In genomic region chr17:77254961-77255741, GRCh38 we compare ENCODE assay signal across 9 cellular contexts.
DNase-seq lines count a peak whose midpoint lies in the region; ATAC-seq and TF ChIP-seq lines count a peak whose summit lies in the region.
"Had no signal": no experiment of that assay in that cellular context is flagged by ENCODE, and none has a peak within 500 bp of the region (broad histone marks: within the 10 kb centered on the region; RNA-seq: fewer than 3 reads in every experiment).

No MANE protein-coding gene starts in this region.

- H3K4me1 Mint-ChIP-seq in brain: peaks cover 9% of the 10 kb centered on the region
- no peaks in the 10 kb centered on the region for H3K4me1 Mint-ChIP-seq in activated CD4-positive, alpha-beta memory T cell treated with anti-CD3 and anti-CD28 coated beads for 36 hours (ENCODE audit: low read depth)
- H3K4me1 Mint-ChIP-seq in CD8-positive, alpha-beta memory T cell: no peaks in the 10 kb centered on the region

- H3K79me2 ChIP-seq in ACC112 (ENCODE audit: control insufficient read depth, insufficient read depth, low read length, unreplicated experiment): no peaks in the 10 kb centered on the region

- H3K9me3 ChIP-seq in right lobe of liver (no peaks in the 10 kb centered on the region), Peyer's patch (no peaks in the 10 kb centered on the region)
- H3K9me3 ChIP-seq in CD8-positive, alpha-beta memory T cell (ENCODE audit: low read length): no peaks in the 10 kb centered on the region

- H2AFZ ChIP-seq in ACC112 (ENCODE audit: low read length, unreplicated experiment): no peak overlapping the region

- TF ChIP-seq POLR2A in right lobe of liver (IDR thresholded peaks at IDR 0.05) (no peak), Peyer's patch (IDR thresholded peaks at IDR 0.05) (no peak)

- H3K27me3 ChIP-seq in ACC112 (ENCODE audit: insufficient read depth, low read length): no peaks in the 10 kb centered on the region
- no peaks in the 10 kb centered on the region for H3K27me3 ChIP-seq in right lobe of liver
- no peaks in the 10 kb centered on the region for H3K27me3 ChIP-seq in Peyer's patch
- H3K27me3 ChIP-seq in CD8-positive, alpha-beta memory T cell (ENCODE audit: insufficient read depth, low read length, poor library complexity, severe bottlenecking): no peaks in the 10 kb centered on the region

- peak overlapping the region in 1 of 5 experiments; percentile 45 for H3K4me3 Mint-ChIP-seq in brain
- no peak overlapping the region for H3K4me3 Mint-ChIP-seq in activated CD4-positive, alpha-beta memory T cell treated with anti-CD3 and anti-CD28 coated beads for 36 hours
- no peak overlapping the region for H3K4me3 Mint-ChIP-seq in CD8-positive, alpha-beta memory T cell

- peaks cover 33% of the 10 kb centered on the region for H3K4me1 ChIP-seq in ACC112 (ENCODE audit: control insufficient read depth, insufficient read depth, low read length, unreplicated experiment)
- no peaks in the 10 kb centered on the region for H3K4me1 ChIP-seq in right lobe of liver
- no peaks in the 10 kb centered on the region for H3K4me1 ChIP-seq in Peyer's patch
- no peaks in the 10 kb centered on the region for H3K4me1 ChIP-seq in CD8-positive, alpha-beta memory T cell (ENCODE audit: insufficient read depth, low read length)

- CTCF ChIA-PET in activated CD4-positive, alpha-beta memory T cell treated with anti-CD3 and anti-CD28 coated beads for 36 hours (lab: Charles Lee): interaction anchor here (1.3 to 2.3 kb wide), 2 partner anchors 168 to 188 kb away, joined by 4 to 6 read pairs; no protein-coding TSS in a partner anchor
- CTCF ChIA-PET in CD8-positive, alpha-beta memory T cell (lab: Charles Lee): interaction anchor here (1.1 kb wide), 1 partner anchor 168 kb away, joined by 4 read pairs; no protein-coding TSS in a partner anchor

- H3K4me3 ChIP-seq in ACC112 (ENCODE audit: low read depth, low read length): no peak overlapping the region
- no peak overlapping the region for H3K4me3 ChIP-seq in right lobe of liver
- no peak overlapping the region for H3K4me3 ChIP-seq in Peyer's patch
- H3K4me3 ChIP-seq in CD8-positive, alpha-beta memory T cell (ENCODE audit: low read length): no peak overlapping the region

- WGBS in right lobe of liver (ENCODE audit: insufficient coverage, low coverage, low lambda C conversion rate, missing lambda C conversion rate): 36% methylated on average over 5 of the region's 24 CpGs

- POLR2A ChIA-PET in activated CD4-positive, alpha-beta memory T cell treated with anti-CD3 and anti-CD28 coated beads for 36 hours (lab: Charles Lee): no interaction called here
- POLR2A ChIA-PET in CD8-positive, alpha-beta memory T cell (lab: Charles Lee): no interaction called here

- H3K27me3 Mint-ChIP-seq in brain: peaks cover 12% of the 10 kb centered on the region
- peaks cover 3% of the 10 kb centered on the region for H3K27me3 Mint-ChIP-seq in activated CD4-positive, alpha-beta memory T cell treated with anti-CD3 and anti-CD28 coated beads for 36 hours
- H3K27me3 Mint-ChIP-seq in CD8-positive, alpha-beta memory T cell: peaks cover 4 to 26% of the 10 kb centered on the region in 2 donors

- no peaks in the 10 kb centered on the region for H3K9me3 Mint-ChIP-seq in brain
- H3K9me3 Mint-ChIP-seq in activated CD4-positive, alpha-beta memory T cell treated with anti-CD3 and anti-CD28 coated beads for 36 hours: no peaks in the 10 kb centered on the region
- H3K9me3 Mint-ChIP-seq in CD8-positive, alpha-beta memory T cell: no peaks in the 10 kb centered on the region

- H3K27ac ChIP-seq in ACC112 (ENCODE audit: low read depth, low read length) (peak overlapping the region; percentile 72), right lobe of liver (no peak overlapping the region), Peyer's patch (no peak overlapping the region)
- H3K27ac ChIP-seq in CD8-positive, alpha-beta memory T cell (ENCODE audit: low read depth, low read length): no peak overlapping the region

- peak overlapping the region in 3 of 5 experiments; percentile 62 to 89 (median 88) for H3K27ac Mint-ChIP-seq in brain
- no peak overlapping the region for H3K27ac Mint-ChIP-seq in activated CD4-positive, alpha-beta memory T cell treated with anti-CD3 and anti-CD28 coated beads for 36 hours
- no peak overlapping the region for H3K27ac Mint-ChIP-seq in CD8-positive, alpha-beta memory T cell

- ATAC-seq in right lobe of liver (peak in 3 of 4 donors; percentile 12 to 36 (median 21)), HG03175 (IDR thresholded peaks at IDR 0.05; ENCODE audit: unreplicated experiment) (no peak)

- TF ChIP-seq CTCF in brain (conservative IDR thresholded peaks at IDR 0.05) (no peak), right lobe of liver (IDR thresholded peaks at IDR 0.05) (no peak), Peyer's patch (IDR thresholded peaks at IDR 0.05) (no peak)

- DNase-seq in HS-27A (ENCODE audit: low read depth) (peak; percentile 84), right lobe of liver (no peak), Peyer's patch (no peak)
- DNase-seq in activated CD4-positive, alpha-beta memory T cell treated with anti-CD3 and anti-CD28 coated beads for 36 hours: no peak
- DNase-seq in CD8-positive, alpha-beta memory T cell: no peak
- DNase-seq: stimulated activated CD4-positive, alpha-beta T cell treated with anti-CD3 and anti-CD28 coated beads, Interleukin-4, amount 100 ng/mL, for 1 hour had no signal

- intact Hi-C loops in right lobe of liver (cut with DNase I): loop anchor here (5.0 to 10.0 kb wide), 2 partner anchors 178 to 380 kb away; no protein-coding TSS in a partner anchor
- intact Hi-C loops in activated CD4-positive, alpha-beta memory T cell treated with anti-CD3 and anti-CD28 coated beads for 36 hours (cut with micrococcal nuclease): no loop called here

- H3K36me3 Mint-ChIP-seq in brain: no peaks in the 10 kb centered on the region
- H3K36me3 Mint-ChIP-seq in activated CD4-positive, alpha-beta memory T cell treated with anti-CD3 and anti-CD28 coated beads for 36 hours: no peaks in the 10 kb centered on the region
- no peaks in the 10 kb centered on the region for H3K36me3 Mint-ChIP-seq in CD8-positive, alpha-beta memory T cell

- H3K36me3 ChIP-seq in ACC112 (ENCODE audit: insufficient read depth, low read length) (no peaks in the 10 kb centered on the region), right lobe of liver (no peaks in the 10 kb centered on the region), Peyer's patch (no peaks in the 10 kb centered on the region)
- H3K36me3 ChIP-seq in CD8-positive, alpha-beta memory T cell (ENCODE audit: insufficient read depth, low read length): no peaks in the 10 kb centered on the region

Comparison
In these comparisons a context has a peak if more than half of its experiments do, and no peak if none do; other contexts are left out.
1. H3K27ac Mint-ChIP-seq: peak in brain (3 of 5); none in activated CD4-positive, alpha-beta memory T cell treated with anti-CD3 and anti-CD28 coated beads for 36 hours (single experiment) and CD8-positive, alpha-beta memory T cell (0 of 8).